In the genomic region with DNA sequence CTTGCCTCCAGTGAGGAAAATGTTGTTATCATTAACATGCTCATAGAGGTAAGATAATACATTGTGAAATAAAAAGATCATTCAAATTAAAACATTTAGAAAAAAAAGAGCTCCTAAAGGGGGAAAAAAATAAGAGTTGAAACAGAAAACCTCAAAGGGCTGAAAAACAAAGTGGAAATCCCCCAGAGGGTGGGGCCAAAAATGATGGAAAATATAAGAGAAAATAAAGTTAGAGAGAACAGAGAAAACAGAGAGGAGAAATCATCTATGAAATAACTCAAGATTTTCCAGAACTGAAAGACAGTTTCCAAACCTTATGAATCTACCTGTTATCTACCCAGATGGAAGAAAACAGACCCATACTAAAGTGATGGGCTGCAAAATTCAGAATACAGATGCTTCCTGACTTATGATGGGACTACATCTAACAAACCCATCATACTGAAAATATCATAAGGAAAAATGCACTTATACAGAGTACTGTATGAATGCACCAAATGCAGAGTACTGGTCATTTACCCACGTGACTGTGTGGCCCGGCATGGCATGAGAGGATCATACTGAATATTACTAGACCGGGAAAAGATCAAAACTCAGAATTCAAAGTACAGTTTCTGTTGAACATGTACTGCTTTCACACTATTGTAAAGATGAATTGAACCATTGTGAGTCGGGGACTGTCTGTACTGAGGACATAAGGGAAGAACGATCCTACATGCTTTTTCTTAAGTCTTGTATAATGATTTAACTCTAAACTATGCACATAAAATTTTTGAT, we compare ENCODE assay signal across 1 cellular context.
TF ChIP-seq lines count a peak whose summit lies in the region.

No MANE protein-coding gene starts in this region.

TF ChIP-seq in WTC11, 78 proteins besides CTCF, POLR2A, EP300 and RAD21:
- TF ChIP-seq FOXK1 (CRISPR knock-in tag; IDR thresholded peaks at IDR 0.05) (no peak), JUN (CRISPR knock-in tag; IDR thresholded peaks at IDR 0.05) (no peak)
- TF ChIP-seq, protein P1, sequence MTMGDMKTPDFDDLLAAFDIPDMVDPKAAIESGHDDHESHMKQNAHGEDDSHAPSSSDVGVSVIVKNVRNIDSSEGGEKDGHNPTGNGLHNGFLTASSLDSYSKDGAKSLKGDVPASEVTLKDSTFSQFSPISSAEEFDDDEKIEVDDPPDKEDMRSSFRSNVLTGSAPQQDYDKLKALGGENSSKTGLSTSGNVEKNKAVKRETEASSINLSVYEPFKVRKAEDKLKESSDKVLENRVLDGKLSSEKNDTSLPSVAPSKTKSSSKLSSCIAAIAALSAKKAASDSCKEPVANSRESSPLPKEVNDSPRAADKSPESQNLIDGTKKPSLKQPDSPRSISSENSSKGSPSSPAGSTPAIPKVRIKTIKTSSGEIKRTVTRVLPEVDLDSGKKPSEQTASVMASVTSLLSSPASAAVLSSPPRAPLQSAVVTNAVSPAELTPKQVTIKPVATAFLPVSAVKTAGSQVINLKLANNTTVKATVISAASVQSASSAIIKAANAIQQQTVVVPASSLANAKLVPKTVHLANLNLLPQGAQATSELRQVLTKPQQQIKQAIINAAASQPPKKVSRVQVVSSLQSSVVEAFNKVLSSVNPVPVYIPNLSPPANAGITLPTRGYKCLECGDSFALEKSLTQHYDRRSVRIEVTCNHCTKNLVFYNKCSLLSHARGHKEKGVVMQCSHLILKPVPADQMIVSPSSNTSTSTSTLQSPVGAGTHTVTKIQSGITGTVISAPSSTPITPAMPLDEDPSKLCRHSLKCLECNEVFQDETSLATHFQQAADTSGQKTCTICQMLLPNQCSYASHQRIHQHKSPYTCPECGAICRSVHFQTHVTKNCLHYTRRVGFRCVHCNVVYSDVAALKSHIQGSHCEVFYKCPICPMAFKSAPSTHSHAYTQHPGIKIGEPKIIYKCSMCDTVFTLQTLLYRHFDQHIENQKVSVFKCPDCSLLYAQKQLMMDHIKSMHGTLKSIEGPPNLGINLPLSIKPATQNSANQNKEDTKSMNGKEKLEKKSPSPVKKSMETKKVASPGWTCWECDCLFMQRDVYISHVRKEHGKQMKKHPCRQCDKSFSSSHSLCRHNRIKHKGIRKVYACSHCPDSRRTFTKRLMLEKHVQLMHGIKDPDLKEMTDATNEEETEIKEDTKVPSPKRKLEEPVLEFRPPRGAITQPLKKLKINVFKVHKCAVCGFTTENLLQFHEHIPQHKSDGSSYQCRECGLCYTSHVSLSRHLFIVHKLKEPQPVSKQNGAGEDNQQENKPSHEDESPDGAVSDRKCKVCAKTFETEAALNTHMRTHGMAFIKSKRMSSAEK (CRISPR knock-in tag; IDR thresholded peaks at IDR 0.05; ENCODE audit: borderline replicate concordance) = no peak
